ENCODE assay signal across 1 cellular context in the genomic region with DNA sequence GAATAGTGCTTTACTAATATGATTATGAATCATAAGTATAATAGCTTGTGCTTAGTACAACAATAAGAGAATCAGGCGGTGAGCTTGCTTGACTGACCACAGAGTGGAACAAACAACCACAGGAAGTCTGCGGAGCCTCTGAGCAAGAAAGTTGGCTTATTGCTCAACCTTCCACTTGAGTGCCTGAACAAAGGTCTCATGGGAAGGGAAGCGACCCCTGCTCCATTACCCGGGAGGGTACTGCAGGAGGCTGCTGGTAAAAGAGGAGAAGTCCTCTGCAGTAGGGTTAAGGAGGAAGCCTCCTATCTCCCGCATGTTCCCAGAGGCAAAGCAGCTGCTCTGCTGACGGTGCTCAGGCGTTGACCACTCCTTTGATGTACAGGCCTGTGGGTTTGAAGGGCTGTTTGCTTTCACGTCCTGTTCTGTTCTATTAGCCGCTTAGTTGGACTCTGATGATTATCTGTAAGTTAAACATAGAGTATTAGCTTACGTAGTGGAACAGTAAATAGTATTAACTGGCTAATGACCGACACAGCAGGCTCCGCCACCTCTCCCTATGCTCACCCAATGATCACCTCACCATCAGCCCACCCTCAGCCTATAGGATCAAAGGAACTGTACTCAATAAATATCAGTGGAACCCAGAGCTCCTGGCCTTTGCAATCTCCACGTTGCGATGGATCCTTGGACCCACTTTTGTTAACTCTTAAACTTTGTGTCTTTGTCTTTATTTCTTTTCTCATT.
TF ChIP-seq lines count a peak whose summit lies in the region.

No MANE protein-coding gene starts in this region.

TF ChIP-seq in HepG2, 621 proteins besides CTCF, POLR2A, EP300 and RAD21 (continued from another document and continues in another):
- TF ChIP-seq, protein P1, sequence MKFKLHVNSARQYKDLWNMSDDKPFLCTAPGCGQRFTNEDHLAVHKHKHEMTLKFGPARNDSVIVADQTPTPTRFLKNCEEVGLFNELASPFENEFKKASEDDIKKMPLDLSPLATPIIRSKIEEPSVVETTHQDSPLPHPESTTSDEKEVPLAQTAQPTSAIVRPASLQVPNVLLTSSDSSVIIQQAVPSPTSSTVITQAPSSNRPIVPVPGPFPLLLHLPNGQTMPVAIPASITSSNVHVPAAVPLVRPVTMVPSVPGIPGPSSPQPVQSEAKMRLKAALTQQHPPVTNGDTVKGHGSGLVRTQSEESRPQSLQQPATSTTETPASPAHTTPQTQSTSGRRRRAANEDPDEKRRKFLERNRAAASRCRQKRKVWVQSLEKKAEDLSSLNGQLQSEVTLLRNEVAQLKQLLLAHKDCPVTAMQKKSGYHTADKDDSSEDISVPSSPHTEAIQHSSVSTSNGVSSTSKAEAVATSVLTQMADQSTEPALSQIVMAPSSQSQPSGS (CRISPR knock-in tag; IDR thresholded peaks at IDR 0.05): peak; percentile 94
- no peak for TF ChIP-seq ZBTB8A (CRISPR knock-in tag; IDR thresholded peaks at IDR 0.05; ENCODE audit: borderline replicate concordance, low read depth)
- TF ChIP-seq RCOR2 (CRISPR knock-in tag; IDR thresholded peaks at IDR 0.05): peak; percentile 41; the same call in 1 of the 2 replicates
- no peak for TF ChIP-seq ESRRA (CRISPR knock-in tag; IDR thresholded peaks at IDR 0.05; ENCODE audit: low read depth)
- peak; percentile 97 for TF ChIP-seq RNF2 (conservative IDR thresholded peaks at IDR 0.05; ENCODE audit: low read depth)
- TF ChIP-seq GTF3A (CRISPR knock-in tag; conservative IDR thresholded peaks at IDR 0.05): no peak
- TF ChIP-seq, protein P2, sequence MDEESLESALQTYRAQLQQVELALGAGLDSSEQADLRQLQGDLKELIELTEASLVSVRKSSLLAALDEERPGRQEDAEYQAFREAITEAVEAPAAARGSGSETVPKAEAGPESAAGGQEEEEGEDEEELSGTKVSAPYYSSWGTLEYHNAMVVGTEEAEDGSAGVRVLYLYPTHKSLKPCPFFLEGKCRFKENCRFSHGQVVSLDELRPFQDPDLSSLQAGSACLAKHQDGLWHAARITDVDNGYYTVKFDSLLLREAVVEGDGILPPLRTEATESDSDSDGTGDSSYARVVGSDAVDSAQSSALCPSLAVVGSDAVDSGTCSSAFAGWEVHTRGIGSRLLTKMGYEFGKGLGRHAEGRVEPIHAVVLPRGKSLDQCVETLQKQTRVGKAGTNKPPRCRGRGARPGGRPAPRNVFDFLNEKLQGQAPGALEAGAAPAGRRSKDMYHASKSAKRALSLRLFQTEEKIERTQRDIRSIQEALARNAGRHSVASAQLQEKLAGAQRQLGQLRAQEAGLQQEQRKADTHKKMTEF (CRISPR knock-in tag; IDR thresholded peaks at IDR 0.05): peak; percentile 98
- TF ChIP-seq, protein P3, sequence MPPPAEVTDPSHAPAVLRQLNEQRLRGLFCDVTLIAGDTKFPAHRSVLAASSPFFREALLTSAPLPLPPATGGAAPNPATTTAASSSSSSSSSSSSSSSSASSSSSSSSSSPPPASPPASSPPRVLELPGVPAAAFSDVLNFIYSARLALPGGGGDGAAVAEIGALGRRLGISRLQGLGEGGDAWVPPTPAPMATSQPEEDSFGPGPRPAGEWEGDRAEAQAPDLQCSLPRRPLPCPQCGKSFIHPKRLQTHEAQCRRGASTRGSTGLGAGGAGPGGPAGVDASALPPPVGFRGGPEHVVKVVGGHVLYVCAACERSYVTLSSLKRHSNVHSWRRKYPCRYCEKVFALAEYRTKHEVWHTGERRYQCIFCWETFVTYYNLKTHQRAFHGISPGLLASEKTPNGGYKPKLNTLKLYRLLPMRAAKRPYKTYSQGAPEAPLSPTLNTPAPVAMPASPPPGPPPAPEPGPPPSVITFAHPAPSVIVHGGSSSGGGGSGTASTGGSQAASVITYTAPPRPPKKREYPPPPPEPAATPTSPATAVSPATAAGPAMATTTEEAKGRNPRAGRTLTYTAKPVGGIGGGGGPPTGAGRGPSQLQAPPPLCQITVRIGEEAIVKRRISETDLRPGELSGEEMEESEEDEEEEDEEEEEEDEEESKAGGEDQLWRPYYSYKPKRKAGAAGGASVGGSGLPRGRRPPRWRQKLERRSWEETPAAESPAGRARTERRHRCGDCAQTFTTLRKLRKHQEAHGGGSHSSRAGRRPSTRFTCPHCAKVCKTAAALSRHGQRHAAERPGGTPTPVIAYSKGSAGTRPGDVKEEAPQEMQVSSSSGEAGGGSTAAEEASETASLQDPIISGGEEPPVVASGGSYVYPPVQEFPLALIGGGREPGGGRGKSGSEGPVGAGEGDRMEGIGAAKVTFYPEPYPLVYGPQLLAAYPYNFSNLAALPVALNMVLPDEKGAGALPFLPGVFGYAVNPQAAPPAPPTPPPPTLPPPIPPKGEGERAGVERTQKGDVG (CRISPR knock-in tag; IDR thresholded peaks at IDR 0.05; ENCODE audit: borderline replicate concordance): peak; percentile 47; the same call in 1 of the 2 replicates
- TF ChIP-seq, protein P4, sequence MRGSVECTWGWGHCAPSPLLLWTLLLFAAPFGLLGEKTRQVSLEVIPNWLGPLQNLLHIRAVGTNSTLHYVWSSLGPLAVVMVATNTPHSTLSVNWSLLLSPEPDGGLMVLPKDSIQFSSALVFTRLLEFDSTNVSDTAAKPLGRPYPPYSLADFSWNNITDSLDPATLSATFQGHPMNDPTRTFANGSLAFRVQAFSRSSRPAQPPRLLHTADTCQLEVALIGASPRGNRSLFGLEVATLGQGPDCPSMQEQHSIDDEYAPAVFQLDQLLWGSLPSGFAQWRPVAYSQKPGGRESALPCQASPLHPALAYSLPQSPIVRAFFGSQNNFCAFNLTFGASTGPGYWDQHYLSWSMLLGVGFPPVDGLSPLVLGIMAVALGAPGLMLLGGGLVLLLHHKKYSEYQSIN (CRISPR knock-in tag; IDR thresholded peaks at IDR 0.05; ENCODE audit: borderline replicate concordance): no peak
- TF ChIP-seq, protein P5, sequence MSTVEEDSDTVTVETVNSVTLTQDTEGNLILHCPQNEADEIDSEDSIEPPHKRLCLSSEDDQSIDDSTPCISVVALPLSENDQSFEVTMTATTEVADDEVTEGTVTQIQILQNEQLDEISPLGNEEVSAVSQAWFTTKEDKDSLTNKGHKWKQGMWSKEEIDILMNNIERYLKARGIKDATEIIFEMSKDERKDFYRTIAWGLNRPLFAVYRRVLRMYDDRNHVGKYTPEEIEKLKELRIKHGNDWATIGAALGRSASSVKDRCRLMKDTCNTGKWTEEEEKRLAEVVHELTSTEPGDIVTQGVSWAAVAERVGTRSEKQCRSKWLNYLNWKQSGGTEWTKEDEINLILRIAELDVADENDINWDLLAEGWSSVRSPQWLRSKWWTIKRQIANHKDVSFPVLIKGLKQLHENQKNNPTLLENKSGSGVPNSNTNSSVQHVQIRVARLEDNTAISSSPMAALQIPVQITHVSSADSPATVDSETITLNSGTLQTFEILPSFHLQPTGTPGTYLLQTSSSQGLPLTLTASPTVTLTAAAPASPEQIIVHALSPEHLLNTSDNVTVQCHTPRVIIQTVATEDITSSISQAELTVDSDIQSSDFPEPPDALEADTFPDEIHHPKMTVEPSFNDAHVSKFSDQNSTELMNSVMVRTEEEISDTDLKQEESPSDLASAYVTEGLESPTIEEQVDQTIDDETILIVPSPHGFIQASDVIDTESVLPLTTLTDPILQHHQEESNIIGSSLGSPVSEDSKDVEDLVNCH (CRISPR knock-in tag; IDR thresholded peaks at IDR 0.05): no peak
- TF ChIP-seq CCDC6 (CRISPR knock-in tag; IDR thresholded peaks at IDR 0.05): no peak
- no peak for TF ChIP-seq EEA1 (CRISPR knock-in tag; IDR thresholded peaks at IDR 0.05; ENCODE audit: borderline replicate concordance)
- TF ChIP-seq ZNF331 (CRISPR knock-in tag; IDR thresholded peaks at IDR 0.05): peak; percentile 67; the same call in 1 of the 2 replicates
- TF ChIP-seq ZNF562 (CRISPR knock-in tag; IDR thresholded peaks at IDR 0.05; ENCODE audit: borderline replicate concordance): 0 out of 2 replicates have a peak, but pooled peaks have one; percentile 38
- TF ChIP-seq MTF2 (CRISPR knock-in tag; IDR thresholded peaks at IDR 0.05; ENCODE audit: borderline replicate concordance): no peak
- peak; percentile 94 for TF ChIP-seq MIXL1 (CRISPR knock-in tag; IDR thresholded peaks at IDR 0.05)
- no peak for TF ChIP-seq ZNF329 (CRISPR knock-in tag; IDR thresholded peaks at IDR 0.05; ENCODE audit: low read depth)
- TF ChIP-seq JDP2 (CRISPR knock-in tag; IDR thresholded peaks at IDR 0.05; ENCODE audit: borderline replicate concordance): no peak; the same call in 1 of the 2 replicates
- no peak for TF ChIP-seq ZNF841 (CRISPR knock-in tag; IDR thresholded peaks at IDR 0.05; ENCODE audit: borderline replicate concordance)
- TF ChIP-seq, protein P6, sequence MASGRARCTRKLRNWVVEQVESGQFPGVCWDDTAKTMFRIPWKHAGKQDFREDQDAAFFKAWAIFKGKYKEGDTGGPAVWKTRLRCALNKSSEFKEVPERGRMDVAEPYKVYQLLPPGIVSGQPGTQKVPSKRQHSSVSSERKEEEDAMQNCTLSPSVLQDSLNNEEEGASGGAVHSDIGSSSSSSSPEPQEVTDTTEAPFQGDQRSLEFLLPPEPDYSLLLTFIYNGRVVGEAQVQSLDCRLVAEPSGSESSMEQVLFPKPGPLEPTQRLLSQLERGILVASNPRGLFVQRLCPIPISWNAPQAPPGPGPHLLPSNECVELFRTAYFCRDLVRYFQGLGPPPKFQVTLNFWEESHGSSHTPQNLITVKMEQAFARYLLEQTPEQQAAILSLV (CRISPR knock-in tag; IDR thresholded peaks at IDR 0.05; ENCODE audit: borderline replicate concordance): peak; percentile 31; the same call in 1 of the 2 replicates
- no peak for TF ChIP-seq ADNP (CRISPR knock-in tag; IDR thresholded peaks at IDR 0.05)
- TF ChIP-seq, protein P7, sequence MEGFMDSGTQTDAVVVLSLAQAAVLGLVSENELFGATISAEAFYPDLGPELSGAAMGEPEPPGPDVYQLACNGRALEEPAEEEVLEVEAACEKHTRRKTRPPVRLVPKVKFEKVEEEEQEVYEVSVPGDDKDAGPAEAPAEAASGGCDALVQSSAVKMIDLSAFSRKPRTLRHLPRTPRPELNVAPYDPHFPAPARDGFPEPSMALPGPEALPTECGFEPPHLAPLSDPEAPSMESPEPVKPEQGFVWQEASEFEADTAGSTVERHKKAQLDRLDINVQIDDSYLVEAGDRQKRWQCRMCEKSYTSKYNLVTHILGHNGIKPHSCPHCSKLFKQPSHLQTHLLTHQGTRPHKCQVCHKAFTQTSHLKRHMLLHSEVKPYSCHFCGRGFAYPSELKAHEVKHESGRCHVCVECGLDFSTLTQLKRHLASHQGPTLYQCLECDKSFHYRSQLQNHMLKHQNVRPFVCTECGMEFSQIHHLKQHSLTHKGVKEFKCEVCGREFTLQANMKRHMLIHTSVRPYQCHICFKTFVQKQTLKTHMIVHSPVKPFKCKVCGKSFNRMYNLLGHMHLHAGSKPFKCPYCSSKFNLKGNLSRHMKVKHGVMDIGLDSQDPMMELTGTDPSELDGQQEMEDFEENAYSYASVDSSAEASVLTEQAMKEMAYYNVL (CRISPR knock-in tag; IDR thresholded peaks at IDR 0.05; ENCODE audit: borderline replicate concordance): peak; percentile 61; the same call in 1 of the 2 replicates
- no peak for TF ChIP-seq ZNF44 (CRISPR knock-in tag; IDR thresholded peaks at IDR 0.05)
- 0 out of 2 replicates have a peak, but pooled peaks have one; percentile 24 for TF ChIP-seq SAFB2 (CRISPR knock-in tag; IDR thresholded peaks at IDR 0.05; ENCODE audit: borderline replicate concordance, low read depth)
- TF ChIP-seq, protein P8, sequence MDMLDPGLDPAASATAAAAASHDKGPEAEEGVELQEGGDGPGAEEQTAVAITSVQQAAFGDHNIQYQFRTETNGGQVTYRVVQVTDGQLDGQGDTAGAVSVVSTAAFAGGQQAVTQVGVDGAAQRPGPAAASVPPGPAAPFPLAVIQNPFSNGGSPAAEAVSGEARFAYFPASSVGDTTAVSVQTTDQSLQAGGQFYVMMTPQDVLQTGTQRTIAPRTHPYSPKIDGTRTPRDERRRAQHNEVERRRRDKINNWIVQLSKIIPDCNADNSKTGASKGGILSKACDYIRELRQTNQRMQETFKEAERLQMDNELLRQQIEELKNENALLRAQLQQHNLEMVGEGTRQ (IDR thresholded peaks at IDR 0.05; ENCODE audit: low read depth, low read length): no peak
- TF ChIP-seq, protein P8 (CRISPR knock-in tag; IDR thresholded peaks at IDR 0.05; ENCODE audit: borderline replicate concordance): peak; percentile 36
- TF ChIP-seq THAP11 (CRISPR knock-in tag; IDR thresholded peaks at IDR 0.05): no peak
- TF ChIP-seq, protein P9, sequence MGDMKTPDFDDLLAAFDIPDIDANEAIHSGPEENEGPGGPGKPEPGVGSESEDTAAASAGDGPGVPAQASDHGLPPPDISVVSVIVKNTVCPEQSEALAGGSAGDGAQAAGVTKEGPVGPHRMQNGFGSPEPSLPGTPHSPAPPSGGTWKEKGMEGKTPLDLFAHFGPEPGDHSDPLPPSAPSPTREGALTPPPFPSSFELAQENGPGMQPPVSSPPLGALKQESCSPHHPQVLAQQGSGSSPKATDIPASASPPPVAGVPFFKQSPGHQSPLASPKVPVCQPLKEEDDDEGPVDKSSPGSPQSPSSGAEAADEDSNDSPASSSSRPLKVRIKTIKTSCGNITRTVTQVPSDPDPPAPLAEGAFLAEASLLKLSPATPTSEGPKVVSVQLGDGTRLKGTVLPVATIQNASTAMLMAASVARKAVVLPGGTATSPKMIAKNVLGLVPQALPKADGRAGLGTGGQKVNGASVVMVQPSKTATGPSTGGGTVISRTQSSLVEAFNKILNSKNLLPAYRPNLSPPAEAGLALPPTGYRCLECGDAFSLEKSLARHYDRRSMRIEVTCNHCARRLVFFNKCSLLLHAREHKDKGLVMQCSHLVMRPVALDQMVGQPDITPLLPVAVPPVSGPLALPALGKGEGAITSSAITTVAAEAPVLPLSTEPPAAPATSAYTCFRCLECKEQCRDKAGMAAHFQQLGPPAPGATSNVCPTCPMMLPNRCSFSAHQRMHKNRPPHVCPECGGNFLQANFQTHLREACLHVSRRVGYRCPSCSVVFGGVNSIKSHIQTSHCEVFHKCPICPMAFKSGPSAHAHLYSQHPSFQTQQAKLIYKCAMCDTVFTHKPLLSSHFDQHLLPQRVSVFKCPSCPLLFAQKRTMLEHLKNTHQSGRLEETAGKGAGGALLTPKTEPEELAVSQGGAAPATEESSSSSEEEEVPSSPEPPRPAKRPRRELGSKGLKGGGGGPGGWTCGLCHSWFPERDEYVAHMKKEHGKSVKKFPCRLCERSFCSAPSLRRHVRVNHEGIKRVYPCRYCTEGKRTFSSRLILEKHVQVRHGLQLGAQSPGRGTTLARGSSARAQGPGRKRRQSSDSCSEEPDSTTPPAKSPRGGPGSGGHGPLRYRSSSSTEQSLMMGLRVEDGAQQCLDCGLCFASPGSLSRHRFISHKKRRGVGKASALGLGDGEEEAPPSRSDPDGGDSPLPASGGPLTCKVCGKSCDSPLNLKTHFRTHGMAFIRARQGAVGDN (CRISPR knock-in tag; IDR thresholded peaks at IDR 0.05): peak; percentile 50; the same call in 1 of the 2 replicates
- TF ChIP-seq, protein P10, sequence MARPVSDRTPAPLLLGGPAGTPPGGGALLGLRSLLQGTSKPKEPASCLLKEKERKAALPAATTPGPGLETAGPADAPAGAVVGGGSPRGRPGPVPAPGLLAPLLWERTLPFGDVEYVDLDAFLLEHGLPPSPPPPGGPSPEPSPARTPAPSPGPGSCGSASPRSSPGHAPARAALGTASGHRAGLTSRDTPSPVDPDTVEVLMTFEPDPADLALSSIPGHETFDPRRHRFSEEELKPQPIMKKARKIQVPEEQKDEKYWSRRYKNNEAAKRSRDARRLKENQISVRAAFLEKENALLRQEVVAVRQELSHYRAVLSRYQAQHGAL (CRISPR knock-in tag; IDR thresholded peaks at IDR 0.05; ENCODE audit: not compliant biosample characterization): no peak
- peak; percentile 98 for TF ChIP-seq ZNF703 (CRISPR knock-in tag; IDR thresholded peaks at IDR 0.05; ENCODE audit: borderline replicate concordance)
- peak; percentile 64; the same call in 1 of the 2 replicates for TF ChIP-seq ZSCAN9 (CRISPR knock-in tag; IDR thresholded peaks at IDR 0.05; ENCODE audit: borderline replicate concordance)
